ENCODE assay signal across 2 cellular contexts in the genomic region with DNA sequence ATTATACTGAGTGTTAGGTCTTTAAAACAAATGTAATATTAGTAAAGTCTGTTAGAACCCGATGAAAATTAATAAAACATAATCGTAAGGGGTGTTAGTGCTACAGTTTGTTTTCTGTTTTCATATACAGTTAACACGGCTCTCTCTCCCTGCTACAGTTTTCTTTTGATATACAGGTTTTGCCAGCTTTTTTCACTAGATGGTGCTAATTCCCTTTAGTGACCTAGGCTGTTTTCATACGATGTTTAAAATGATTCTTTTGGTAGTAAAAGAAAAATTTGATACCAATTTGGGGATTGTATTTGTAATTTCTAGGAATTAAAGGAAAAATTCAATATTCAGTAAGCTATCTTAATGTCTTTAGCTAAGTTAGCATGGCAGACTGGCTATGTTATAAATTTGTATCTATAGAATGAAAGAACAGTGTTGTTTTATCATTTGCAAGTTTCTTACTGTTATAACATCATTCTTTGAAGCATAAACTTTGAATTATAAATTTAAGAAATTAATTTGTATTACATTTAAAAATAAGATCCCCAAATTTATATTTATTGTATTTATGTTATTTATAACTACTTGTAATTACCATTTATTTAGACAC.
TF ChIP-seq lines count a peak whose summit lies in the region.

No MANE protein-coding gene starts in this region.

TF ChIP-seq in HEK293T, 16 proteins besides CTCF, POLR2A, EP300 and RAD21:
- TF ChIP-seq FOXA1 (IDR thresholded peaks at IDR 0.05), result no peak
- no peak for TF ChIP-seq SP1 (IDR thresholded peaks at IDR 0.05)
- TF ChIP-seq, protein P1, sequence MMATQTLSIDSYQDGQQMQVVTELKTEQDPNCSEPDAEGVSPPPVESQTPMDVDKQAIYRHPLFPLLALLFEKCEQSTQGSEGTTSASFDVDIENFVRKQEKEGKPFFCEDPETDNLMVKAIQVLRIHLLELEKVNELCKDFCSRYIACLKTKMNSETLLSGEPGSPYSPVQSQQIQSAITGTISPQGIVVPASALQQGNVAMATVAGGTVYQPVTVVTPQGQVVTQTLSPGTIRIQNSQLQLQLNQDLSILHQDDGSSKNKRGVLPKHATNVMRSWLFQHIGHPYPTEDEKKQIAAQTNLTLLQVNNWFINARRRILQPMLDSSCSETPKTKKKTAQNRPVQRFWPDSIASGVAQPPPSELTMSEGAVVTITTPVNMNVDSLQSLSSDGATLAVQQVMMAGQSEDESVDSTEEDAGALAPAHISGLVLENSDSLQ (IDR thresholded peaks at IDR 0.05), result no peak
- no peak for TF ChIP-seq BHLHE40 (IDR thresholded peaks at IDR 0.05; ENCODE audit: borderline replicate concordance)
- TF ChIP-seq FOXK2 (IDR thresholded peaks at IDR 0.05), result no peak
- TF ChIP-seq NFRKB (IDR thresholded peaks at IDR 0.05), result no peak
- no peak for TF ChIP-seq FOXM1 (IDR thresholded peaks at IDR 0.05; ENCODE audit: borderline replicate concordance)
- no peak for TF ChIP-seq ZNF384 (IDR thresholded peaks at IDR 0.05)
- no peak for TF ChIP-seq ARNT (IDR thresholded peaks at IDR 0.05)
- no peak for TF ChIP-seq L3MBTL2 (conservative IDR thresholded peaks at IDR 0.05)
- no peak for TF ChIP-seq HDGF (IDR thresholded peaks at IDR 0.05; ENCODE audit: borderline replicate concordance)
- TF ChIP-seq CTBP1 (IDR thresholded peaks at IDR 0.05; ENCODE audit: borderline replicate concordance), result no peak
- no peak for TF ChIP-seq SUZ12 (IDR thresholded peaks at IDR 0.05)
- TF ChIP-seq TARDBP (IDR thresholded peaks at IDR 0.05), result no peak
- TF ChIP-seq ELF4 (IDR thresholded peaks at IDR 0.05), result no peak
- TF ChIP-seq LEF1 (IDR thresholded peaks at IDR 0.05; ENCODE audit: borderline replicate concordance), result no peak

TF ChIP-seq in HepG2, 621 proteins besides CTCF, POLR2A, EP300 and RAD21:
- peak; percentile 65 for TF ChIP-seq SMC3 (IDR thresholded peaks at IDR 0.05; ENCODE audit: low read length)
- TF ChIP-seq STAG1 (CRISPR knock-in tag; IDR thresholded peaks at IDR 0.05), result peak; percentile 83
- TF ChIP-seq, protein P2, sequence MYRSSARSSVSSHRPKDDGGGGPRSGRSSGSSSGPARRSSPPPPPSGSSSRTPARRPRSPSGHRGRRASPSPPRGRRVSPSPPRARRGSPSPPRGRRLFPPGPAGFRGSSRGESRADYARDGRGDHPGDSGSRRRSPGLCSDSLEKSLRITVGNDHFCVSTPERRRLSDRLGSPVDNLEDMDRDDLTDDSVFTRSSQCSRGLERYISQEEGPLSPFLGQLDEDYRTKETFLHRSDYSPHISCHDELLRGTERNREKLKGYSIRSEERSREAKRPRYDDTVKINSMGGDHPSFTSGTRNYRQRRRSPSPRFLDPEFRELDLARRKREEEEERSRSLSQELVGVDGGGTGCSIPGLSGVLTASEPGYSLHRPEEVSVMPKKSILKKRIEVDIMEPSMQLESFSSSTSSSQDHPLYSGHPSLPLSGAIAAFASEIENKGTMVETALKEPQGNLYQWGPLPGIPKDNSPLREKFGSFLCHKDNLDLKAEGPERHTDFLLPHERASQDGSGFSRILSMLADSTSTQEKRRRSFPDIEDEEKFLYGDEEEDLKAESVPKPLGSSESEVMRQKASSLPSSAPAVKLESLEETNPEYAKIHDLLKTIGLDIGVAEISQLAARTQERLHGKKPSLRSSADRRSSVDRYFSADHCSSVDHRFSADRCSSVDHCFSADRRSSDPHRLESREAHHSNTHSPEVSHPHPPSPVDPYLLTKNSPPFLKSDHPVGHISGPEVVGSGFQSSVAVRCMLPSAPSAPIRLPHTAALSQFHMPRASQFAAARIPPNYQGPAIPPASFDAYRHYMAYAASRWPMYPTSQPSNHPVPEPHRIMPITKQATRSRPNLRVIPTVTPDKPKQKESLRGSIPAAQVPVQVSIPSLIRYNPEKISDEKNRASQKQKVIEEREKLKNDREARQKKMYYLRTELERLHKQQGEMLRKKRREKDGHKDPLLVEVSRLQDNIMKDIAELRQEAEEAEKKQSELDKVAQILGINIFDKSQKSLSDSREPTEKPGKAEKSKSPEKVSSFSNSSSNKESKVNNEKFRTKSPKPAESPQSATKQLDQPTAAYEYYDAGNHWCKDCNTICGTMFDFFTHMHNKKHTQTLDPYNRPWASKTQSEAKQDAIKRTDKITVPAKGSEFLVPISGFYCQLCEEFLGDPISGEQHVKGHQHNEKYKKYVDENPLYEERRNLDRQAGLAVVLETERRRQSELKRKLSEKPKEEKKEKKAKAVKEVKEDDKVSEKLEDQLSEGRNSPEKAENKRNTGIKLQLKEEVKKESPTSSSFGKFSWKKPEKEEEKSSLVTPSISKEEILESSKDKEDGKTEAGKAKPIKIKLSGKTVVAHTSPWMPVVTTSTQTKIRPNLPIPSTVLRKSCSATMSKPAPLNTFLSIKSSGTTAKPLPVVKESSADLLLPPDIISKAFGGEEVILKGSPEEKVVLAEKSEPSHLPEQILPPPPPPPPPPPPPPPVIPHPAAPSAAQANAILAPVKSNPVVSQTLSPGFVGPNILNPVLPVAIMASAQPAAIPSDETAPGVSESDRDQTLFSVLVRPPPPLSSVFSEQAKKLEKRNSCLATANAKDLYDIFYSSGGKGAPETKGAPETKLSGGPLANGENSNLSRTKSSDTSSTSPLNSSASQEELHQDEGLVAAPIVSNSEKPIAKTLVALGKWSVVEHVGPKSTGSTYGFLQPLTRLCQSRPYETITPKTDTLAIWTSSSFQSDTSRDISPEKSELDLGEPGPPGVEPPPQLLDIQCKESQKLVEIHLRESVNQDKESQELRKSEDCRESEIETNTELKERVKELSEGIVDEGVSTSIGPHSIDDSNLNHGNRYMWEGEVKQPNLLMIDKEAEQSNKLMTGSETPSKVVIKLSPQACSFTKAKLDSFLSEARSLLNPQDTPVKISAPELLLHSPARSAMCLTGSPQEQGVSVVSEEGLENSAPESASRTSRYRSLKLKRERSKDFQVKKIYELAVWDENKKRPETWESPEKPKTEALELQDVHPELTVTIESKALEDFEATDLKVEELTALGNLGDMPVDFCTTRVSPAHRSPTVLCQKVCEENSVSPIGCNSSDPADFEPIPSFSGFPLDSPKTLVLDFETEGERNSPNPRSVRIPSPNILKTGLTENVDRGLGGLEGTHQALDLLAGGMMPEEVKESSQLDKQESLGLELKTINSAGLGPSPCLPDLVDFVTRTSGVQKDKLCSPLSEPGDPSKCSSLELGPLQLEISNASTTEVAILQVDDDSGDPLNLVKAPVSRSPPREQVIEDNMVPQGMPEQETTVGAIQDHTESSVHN (CRISPR knock-in tag; IDR thresholded peaks at IDR 0.05), result no peak
- no peak for TF ChIP-seq ZNF883 (CRISPR knock-in tag; IDR thresholded peaks at IDR 0.05; ENCODE audit: not compliant biosample characterization)
- TF ChIP-seq RARG (CRISPR knock-in tag; IDR thresholded peaks at IDR 0.05; ENCODE audit: low read depth), result no peak
- no peak for TF ChIP-seq ZMYM2 (CRISPR knock-in tag; IDR thresholded peaks at IDR 0.05)
